Comparison of ENCODE assay signal across 34 cellular contexts in the genomic region with DNA sequence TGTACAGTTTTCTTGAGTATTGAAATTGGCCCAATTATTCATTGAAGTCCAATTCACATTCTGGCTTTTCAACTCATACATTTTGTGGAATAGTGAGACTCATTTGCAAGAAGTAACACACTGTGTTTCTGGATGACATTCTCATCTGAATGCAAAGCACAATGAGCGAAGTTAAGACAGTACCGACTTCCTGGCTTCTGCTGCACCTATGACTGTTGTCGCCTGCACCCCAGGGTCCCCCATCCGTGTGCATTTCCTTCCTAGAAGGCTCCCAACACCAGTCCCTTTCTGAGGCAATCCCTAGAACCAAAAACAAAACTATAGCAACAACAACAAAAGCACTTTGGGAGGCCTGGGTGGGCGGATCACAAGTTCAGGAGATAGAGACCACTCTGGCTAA.
"Had no signal": no experiment of that assay in that cellular context is flagged by ENCODE, and none has a peak within 500 bp of the region (broad histone marks: within the 10 kb centered on the region; RNA-seq: fewer than 3 reads in every experiment).

No MANE protein-coding gene starts in this region.

- H3K4me3 Mint-ChIP-seq: activated CD8-positive, alpha-beta T cell treated with anti-CD3 and anti-CD28 coated beads, Interleukin-2, amount 10 ng/mL, durations not matched to agents 7 days and 5 days; activated naive CD4-positive, alpha-beta T cell treated with anti-CD3 and anti-CD28 coated beads, Interleukin-2, amount 50 U/mL, for 24 hours; activated naive CD8-positive, alpha-beta T cell treated with anti-CD3 and anti-CD28 coated beads, Interleukin-2, amount 10 ng/mL, durations not matched to agents 7 days and 5 days; central memory CD8-positive, alpha-beta T cell; T-helper 17 cell had no signal

- H3K27ac ChIP-seq: ascending aorta, cardiac muscle cell, Peyer's patch, SJSA1, WERI-Rb-1 had no signal

- ATAC-seq: activated CD8-positive, alpha-beta T cell treated with anti-CD3 and anti-CD28 coated beads, Interleukin-2, amount 10 ng/mL, durations not matched to agents 7 days and 5 days; PC-3; T-helper 17 cell had no signal

- H3K27me3 ChIP-seq: ascending aorta, cardiac muscle cell, MG63, Peyer's patch, SJSA1 had no signal

- H3K4me3 ChIP-seq: ascending aorta, cardiac muscle cell, MG63, Peyer's patch, SJSA1 had no signal

- H3K9ac ChIP-seq: SK-N-SH had no signal

- H3K27me3 Mint-ChIP-seq: activated naive CD8-positive, alpha-beta T cell treated with anti-CD3 and anti-CD28 coated beads, Interleukin-2, amount 10 ng/mL, durations not matched to agents 7 days and 5 days had no signal

- H3K27ac Mint-ChIP-seq: activated CD8-positive, alpha-beta T cell treated with anti-CD3 and anti-CD28 coated beads, Interleukin-2, amount 10 ng/mL, durations not matched to agents 7 days and 5 days; activated naive CD4-positive, alpha-beta T cell treated with anti-CD3 and anti-CD28 coated beads, Interleukin-2, amount 50 U/mL, for 24 hours; activated naive CD8-positive, alpha-beta T cell treated with anti-CD3 and anti-CD28 coated beads, Interleukin-2, amount 10 ng/mL, durations not matched to agents 7 days and 5 days; activated T-helper 2 cell treated with anti-CD3 and anti-CD28 coated beads, Interferon-gamma antibody, Interleukin-2, Interleukin-4, amounts not matched to agents 10 μg/mL and 5 μg/mL and 100 μg/mL, durations not matched to agents 14 hours and 24 hours and 36 hours; T-helper 17 cell had no signal

- H3K9me3 Mint-ChIP-seq: activated naive CD4-positive, alpha-beta T cell treated with anti-CD3 and anti-CD28 coated beads, Interleukin-2, amount 50 U/mL, for 24 hours; activated naive CD8-positive, alpha-beta T cell treated with anti-CD3 and anti-CD28 coated beads, Interleukin-2, amount 10 ng/mL, durations not matched to agents 7 days and 5 days; activated T-helper 2 cell treated with anti-CD3 and anti-CD28 coated beads, Interferon-gamma antibody, Interleukin-2, Interleukin-4, amounts not matched to agents 10 μg/mL and 5 μg/mL and 100 μg/mL, durations not matched to agents 14 hours and 24 hours and 36 hours; central memory CD8-positive, alpha-beta T cell had no signal

- H3K4me1 ChIP-seq: ascending aorta, Peyer's patch, SJSA1 had no signal

- H3K36me3 ChIP-seq: ascending aorta, cardiac muscle cell, MG63, Peyer's patch, SJSA1, WERI-Rb-1 had no signal

- H3K9me3 ChIP-seq: ascending aorta, MG63, Peyer's patch, SJSA1, SK-N-SH had no signal

- DNase-seq: activated CD4-positive, alpha-beta T cell treated with anti-CD3 and anti-CD28 coated beads for 1 hour; activated CD4-positive, alpha-beta T cell treated with anti-CD3 and anti-CD28 coated beads for 48 hours; activated CD4-positive, alpha-beta T cell treated with anti-CD3 and anti-CD28 coated beads, Interleukin-2, amount 50 U/mL, for 48 hours; activated CD4-positive, CD25-positive, alpha-beta regulatory T cell; activated CD8-positive, alpha-beta T cell treated with anti-CD3 and anti-CD28 coated beads, Interleukin-2, amount 10 ng/mL, durations not matched to agents 7 days and 5 days; activated gamma-delta T cell; activated naive CD4-positive, alpha-beta T cell treated with Interleukin-2 at 50 U/mL for 16 hours; activated naive CD8-positive, alpha-beta T cell treated with anti-CD3 and anti-CD28 coated beads, Interleukin-2, amount 10 ng/mL, durations not matched to agents 7 days and 5 days; amygdala; Kasumi-1; KBM-7; MG63; NCI-H1048; NCI-H1105 treated with DMSO at 0.1 percent for 48 hours; NCI-H1436; NCI-H1694; NCI-H1930; NCI-H345; NCI-H524 treated with DMSO at 0.1 percent for 48 hours; NK-92 treated with Interleukin-12 subunit alpha and Interleukin-12 subunit beta, amount 100 ng/mL, for 24 hours; PC-3; Peyer's patch; RPMI8226; SHP77 treated with DMSO at 0.1 percent for 48 hours; SK-N-SH; T-helper 17 cell; T1000; WERI-Rb-1 had no signal

- H3K36me3 Mint-ChIP-seq: activated naive CD4-positive, alpha-beta T cell treated with anti-CD3 and anti-CD28 coated beads, Interleukin-2, amount 50 U/mL, for 24 hours; activated naive CD8-positive, alpha-beta T cell treated with anti-CD3 and anti-CD28 coated beads, Interleukin-2, amount 10 ng/mL, durations not matched to agents 7 days and 5 days had no signal

- H3K4me2 ChIP-seq: SK-N-SH had no signal
